Comparison of ENCODE assay signal across 17 cellular contexts in genomic region chr16:81494888-81495287, GRCh38. TPM values are rescaled to one million over a fixed set of nuclear protein-coding genes. Genes with fewer than 3 reads are reported as not detected.
DNase-seq lines count a peak whose midpoint lies in the region; ATAC-seq and TF ChIP-seq lines count a peak whose summit lies in the region.
"Had no signal": no experiment of that assay in that cellular context is flagged by ENCODE, and none has a peak within 500 bp of the region (broad histone marks: within the 10 kb centered on the region; RNA-seq: fewer than 3 reads in every experiment).

No MANE protein-coding gene starts in this region.

- H3K36me3 Mint-ChIP-seq in CD8-positive, alpha-beta memory T cell, result peaks cover 0 to 17% (median 4%) of the 10 kb centered on the region in 3 donors
- H3K36me3 Mint-ChIP-seq in stimulated activated memory B cell treated with anti-CD40 and anti-IgM and Interleukin-4, amounts not matched to agents 10 μg/mL and 1 μg/mL and 100 μg/mL, for 72 hours, result peaks cover 11% of the 10 kb centered on the region

- H3K9me2 ChIP-seq in hepatocyte (replicated peaks; ENCODE audit: insufficient read depth), result no peaks in the 10 kb centered on the region

- no peak overlapping the region for H2BK15ac ChIP-seq in mesendoderm (replicated peaks; ENCODE audit: low read depth)

- H3K18ac ChIP-seq in mesendoderm (ENCODE audit: low read length), result no peak overlapping the region

- peaks cover 52% of the 10 kb centered on the region for H3K79me1 ChIP-seq in mesendoderm (ENCODE audit: low read length)

- H3K4me3 Mint-ChIP-seq in CD8-positive, alpha-beta memory T cell, result no peak overlapping the region
- H3K4me3 Mint-ChIP-seq in stimulated activated memory B cell treated with anti-CD40 and anti-IgM and Interleukin-4, amounts not matched to agents 10 μg/mL and 1 μg/mL and 100 μg/mL, for 72 hours, result no peak overlapping the region
- H3K4me3 Mint-ChIP-seq: activated CD8-positive, alpha-beta T cell treated with anti-CD3 and anti-CD28 coated beads, Interleukin-2, amount 10 ng/mL, durations not matched to agents 7 days and 5 days; activated naive CD4-positive, alpha-beta T cell treated with anti-CD3 and anti-CD28 coated beads for 36 hours; activated T-cell treated with anti-CD3 and anti-CD28 coated beads, Interleukin-2, amount 50 U/mL, for 24 hours; nephron had no signal

- H3K9me3 ChIP-seq in CD8-positive, alpha-beta memory T cell (ENCODE audit: low read length), result no peaks in the 10 kb centered on the region
- H3K9me3 ChIP-seq in RWPE2 (ENCODE audit: severe bottlenecking), result no peaks in the 10 kb centered on the region
- no peaks in the 10 kb centered on the region for H3K9me3 ChIP-seq in left lung
- no peaks in the 10 kb centered on the region for H3K9me3 ChIP-seq in hepatocyte (ENCODE audit: low read depth)

- no peaks in the 10 kb centered on the region for H3K9me3 Mint-ChIP-seq in CD8-positive, alpha-beta memory T cell
- no peaks in the 10 kb centered on the region for H3K9me3 Mint-ChIP-seq in stimulated activated memory B cell treated with anti-CD40 and anti-IgM and Interleukin-4, amounts not matched to agents 10 μg/mL and 1 μg/mL and 100 μg/mL, for 72 hours
- H3K9me3 Mint-ChIP-seq: activated naive CD4-positive, alpha-beta T cell treated with anti-CD3 and anti-CD28 coated beads for 36 hours; activated T-cell treated with anti-CD3 and anti-CD28 coated beads, Interleukin-2, amount 50 U/mL, for 24 hours; nephron had no signal

- no peak overlapping the region for H2BK120ac ChIP-seq in mesendoderm (ENCODE audit: low read depth, low read length)

- no peak overlapping the region for H2AFZ ChIP-seq in hepatocyte
- H2AFZ ChIP-seq: GM23248 had no signal

- H3K27ac ChIP-seq in CD8-positive, alpha-beta memory T cell (ENCODE audit: low read depth, low read length), result peak overlapping the region; percentile 31
- peak overlapping the region; percentile 95 for H3K27ac ChIP-seq in RWPE2 (ENCODE audit: poor library complexity, severe bottlenecking)
- peak overlapping the region; percentile 44 to 63 for H3K27ac ChIP-seq in left lung
- H3K27ac ChIP-seq in mesendoderm (ENCODE audit: low read depth, low read length), result no peak overlapping the region
- no peak overlapping the region for H3K27ac ChIP-seq in hepatocyte

- no peak for DNase-seq in CD8-positive, alpha-beta memory T cell
- DNase-seq in RWPE2 (ENCODE audit: low spot score) (no peak), left lung (no peak), GDM1 (lab: John Stamatoyannopoulos, UW) (no peak), mesendoderm (no peak), hepatocyte (ENCODE audit: low spot score) (no peak)
- DNase-seq: activated CD8-positive, alpha-beta T cell treated with anti-CD3 and anti-CD28 coated beads, Interleukin-2, amount 10 ng/mL, durations not matched to agents 7 days and 5 days; activated naive CD4-positive, alpha-beta T cell treated with anti-CD3 and anti-CD28 coated beads for 36 hours; activated T-cell treated with anti-CD3 and anti-CD28 coated beads, Interleukin-2, amount 50 U/mL, for 24 hours; GM23248; NCI-H1436 treated with DMSO at 0.1 percent for 48 hours; small intestine; stimulated activated CD4-positive, alpha-beta T cell treated with anti-CD3 and anti-CD28 coated beads, Interleukin-4, amount 100 ng/mL, for 24 hours; T-helper 9 cell had no signal

- POLR2A ChIA-PET in CD8-positive, alpha-beta memory T cell (lab: Charles Lee), result no interaction called here

- no peak overlapping the region for H3K23ac ChIP-seq in mesendoderm (ENCODE audit: low read length)

- H3K27me3 ChIP-seq in CD8-positive, alpha-beta memory T cell (ENCODE audit: insufficient read depth, low read length, poor library complexity, severe bottlenecking), result no peaks in the 10 kb centered on the region
- H3K27me3 ChIP-seq in RWPE2 (ENCODE audit: insufficient read depth, poor library complexity, severe bottlenecking) (no peaks in the 10 kb centered on the region), left lung (no peaks in the 10 kb centered on the region), mesendoderm (ENCODE audit: insufficient read depth, low read length, poor library complexity) (no peaks in the 10 kb centered on the region), hepatocyte (no peaks in the 10 kb centered on the region)

- H3K4me2 ChIP-seq in mesendoderm (ENCODE audit: low read length), result no peak overlapping the region
- H3K4me2 ChIP-seq in hepatocyte, result no peak overlapping the region

- TF ChIP-seq CTCF in RWPE2 (IDR thresholded peaks at IDR 0.05; ENCODE audit: poor library complexity, severe bottlenecking) (no peak), left lung (IDR thresholded peaks at IDR 0.05) (no peak), hepatocyte (IDR thresholded peaks at IDR 0.05; ENCODE audit: poor library complexity) (no peak)

- H3K27me3 Mint-ChIP-seq in CD8-positive, alpha-beta memory T cell, result no peaks in the 10 kb centered on the region
- H3K27me3 Mint-ChIP-seq in stimulated activated memory B cell treated with anti-CD40 and anti-IgM and Interleukin-4, amounts not matched to agents 10 μg/mL and 1 μg/mL and 100 μg/mL, for 72 hours, result no peaks in the 10 kb centered on the region
- H3K27me3 Mint-ChIP-seq: activated T-cell treated with anti-CD3 and anti-CD28 coated beads, Interleukin-2, amount 50 U/mL, for 24 hours; progenitor cell of endocrine pancreas had no signal

- no peak overlapping the region for H4K8ac ChIP-seq in mesendoderm (ENCODE audit: low read depth, low read length)

- no peaks in the 10 kb centered on the region for H3K36me3 ChIP-seq in CD8-positive, alpha-beta memory T cell (ENCODE audit: insufficient read depth, low read length)
- H3K36me3 ChIP-seq in RWPE2 (ENCODE audit: low read depth), result peaks cover 24% of the 10 kb centered on the region; the same call in 1 of the 2 replicates
- peaks cover 0 to 7% of the 10 kb centered on the region in 2 donors for H3K36me3 ChIP-seq in left lung
- H3K36me3 ChIP-seq in mesendoderm (ENCODE audit: control insufficient read depth, insufficient read depth, low read length), result no peaks in the 10 kb centered on the region
- H3K36me3 ChIP-seq in hepatocyte (replicated peaks; ENCODE audit: insufficient read depth, low read depth), result no peaks in the 10 kb centered on the region

- CTCF ChIA-PET in CD8-positive, alpha-beta memory T cell (lab: Charles Lee), result no interaction called here

- H2BK5ac ChIP-seq in mesendoderm (ENCODE audit: low read length), result no peak overlapping the region

- H3K9ac ChIP-seq in mesendoderm (ENCODE audit: low read length), result no peak overlapping the region

- H3K4me1 ChIP-seq in CD8-positive, alpha-beta memory T cell (ENCODE audit: insufficient read depth, low read length), result peaks cover 11% of the 10 kb centered on the region
- H3K4me1 ChIP-seq in RWPE2 (ENCODE audit: insufficient read depth, poor library complexity, severe bottlenecking) (peaks cover 43% of the 10 kb centered on the region), left lung (peaks cover 18 to 99% of the 10 kb centered on the region in 2 donors), mesendoderm (ENCODE audit: control insufficient read depth, low read depth, low read length) (no peaks in the 10 kb centered on the region), hepatocyte (ENCODE audit: insufficient read depth) (peaks cover 8% of the 10 kb centered on the region)

- H3K56ac ChIP-seq in mesendoderm (ENCODE audit: low read length), result no peak overlapping the region

- ATAC-seq in RWPE2 (ENCODE audit: low read depth), result no peak
- no peak for ATAC-seq in left lung
- ATAC-seq in stimulated activated memory B cell treated with anti-CD40 and anti-IgM and Interleukin-4, amounts not matched to agents 10 μg/mL and 1 μg/mL and 100 μg/mL, for 72 hours, result no peak
- ATAC-seq: activated CD8-positive, alpha-beta T cell treated with anti-CD3 and anti-CD28 coated beads, Interleukin-2, amount 10 ng/mL, durations not matched to agents 7 days and 5 days had no signal

- no peak overlapping the region for H2AK5ac ChIP-seq in mesendoderm (ENCODE audit: low read length)

- H3K4me1 Mint-ChIP-seq in CD8-positive, alpha-beta memory T cell, result peaks cover 30 to 70% (median 40%) of the 10 kb centered on the region in 3 donors
- peaks cover 78% of the 10 kb centered on the region for H3K4me1 Mint-ChIP-seq in stimulated activated memory B cell treated with anti-CD40 and anti-IgM and Interleukin-4, amounts not matched to agents 10 μg/mL and 1 μg/mL and 100 μg/mL, for 72 hours

- H4K5ac ChIP-seq in mesendoderm (ENCODE audit: low read length), result no peak overlapping the region

- peaks cover 37% of the 10 kb centered on the region for H3K79me2 ChIP-seq in mesendoderm (ENCODE audit: control insufficient read depth, insufficient read depth, low read length)
- peaks cover 95% of the 10 kb centered on the region for H3K79me2 ChIP-seq in hepatocyte

- peak overlapping the region in 3 of 8 donors; percentile 29 to 87 (median 57) for H3K27ac Mint-ChIP-seq in CD8-positive, alpha-beta memory T cell
- peak overlapping the region; percentile 42 for H3K27ac Mint-ChIP-seq in stimulated activated memory B cell treated with anti-CD40 and anti-IgM and Interleukin-4, amounts not matched to agents 10 μg/mL and 1 μg/mL and 100 μg/mL, for 72 hours
- H3K27ac Mint-ChIP-seq: activated CD8-positive, alpha-beta T cell treated with anti-CD3 and anti-CD28 coated beads, Interleukin-2, amount 10 ng/mL, durations not matched to agents 7 days and 5 days; activated naive CD4-positive, alpha-beta T cell treated with anti-CD3 and anti-CD28 coated beads for 36 hours; progenitor cell of endocrine pancreas had no signal

- intact Hi-C loops in left lung (cut with DNase I), result no loop called here

- no CpG with 5 or more reads among the region's 4 CpGs for WGBS in mesendoderm (ENCODE audit: extremely low coverage, insufficient coverage, low lambda C conversion rate)
- 92% methylated on average over 4 of the region's 4 CpGs for WGBS in hepatocyte (ENCODE audit: low lambda C conversion rate, missing lambda C conversion rate)

- peaks cover 74% of the 10 kb centered on the region for H4K20me1 ChIP-seq in hepatocyte (ENCODE audit: insufficient read depth, poor library complexity, severe bottlenecking)

- H3K4me3 ChIP-seq in CD8-positive, alpha-beta memory T cell (ENCODE audit: low read length), result no peak overlapping the region
- H3K4me3 ChIP-seq in RWPE2 (ENCODE audit: severe bottlenecking) (no peak overlapping the region), left lung (no peak overlapping the region), mesendoderm (ENCODE audit: low read length) (no peak overlapping the region), hepatocyte (no peak overlapping the region)
- H3K4me3 ChIP-seq: GM23248 had no signal

- H3K4ac ChIP-seq in mesendoderm (ENCODE audit: low read depth, low read length), result no peak overlapping the region

RNA-seq across cellular contexts. Expression of gene CMIP, which starts 50.3 kb away (rescaled TPM):
- total RNA-seq in CD8-positive, alpha-beta memory T cell, result 10 to 100 TPM; 23.6 to 24.4 TPM
- 1.0 TPM for polyA plus RNA-seq in CD8-positive, alpha-beta memory T cell
- 10 to 100 TPM; 50.8 to 55.8 TPM for total RNA-seq in left lung
- 36.2 TPM for polyA plus RNA-seq in mesendoderm (2013, experiment 1 of 2)
- 36.4 TPM for polyA plus RNA-seq in mesendoderm (2013, experiment 2 of 2)
- 9.4 and 17.8 TPM in 2 replicates for total RNA-seq in hepatocyte
- polyA plus RNA-seq in hepatocyte, result 4.6 and 5.8 TPM in 2 replicates

Comparison
In these comparisons a context has a peak if more than half of its experiments do, and no peak if none do; other contexts are left out.
1. H3K27ac ChIP-seq: peak in CD8-positive, alpha-beta memory T cell (single experiment), RWPE2 (single experiment) and left lung (2 of 2); none in mesendoderm (single experiment) and hepatocyte (single experiment).